Comparison of ENCODE assay signal across 10 cellular contexts in genomic region chr17:80253631-80254395, GRCh38. TPM values are rescaled to one million over a fixed set of nuclear protein-coding genes. Genes with fewer than 3 reads are reported as not detected.
A peak's percentile ranks its signal among the peaks of the same experiment; 100 is the strongest.
DNase-seq lines count a peak whose midpoint lies in the region; ATAC-seq, FAIRE-seq and TF ChIP-seq lines count a peak whose summit lies in the region.
"Had no signal": no experiment of that assay in that cellular context is flagged by ENCODE, and none has a peak within 500 bp of the region (broad histone marks: within the 10 kb centered on the region; RNA-seq: fewer than 3 reads in every experiment).

No MANE protein-coding gene starts in this region.

- POLR2A ChIA-PET in activated B cell treated with CpG ODN at 0.5 μM for 24 hours (lab: Charles Lee), result interaction anchor here (1.0 kb wide), 1 partner anchor 108 kb away, joined by 3 read pairs; no protein-coding TSS in a partner anchor

- DNase-seq in T-helper 2 cell treated with Interferon-gamma antibody and Interleukin-4, amounts not matched to agents 5 μg/mL and 100 μg/mL, for 36 hours (ENCODE audit: low spot score), result no peak
- DNase-seq in T-helper 2 cell, result no peak
- DNase-seq in activated B cell treated with CpG ODN at 0.5 μM for 24 hours, result no peak
- no peak for DNase-seq in kidney
- DNase-seq in NCI-H2196 treated with DMSO at 0.1 percent for 48 hours (lab: John Stamatoyannopoulos, UW; ENCODE audit: unreplicated experiment), result no peak
- no peak for DNase-seq in ureter (ENCODE audit: low spot score)

- H3K9ac ChIP-seq in kidney (ENCODE audit: low read length in 2 of 2), result peak overlapping the region in 1 of 2 donors; percentile 36

- no peak for FAIRE-seq in kidney (lab: Jason Lieb, UNC)
- FAIRE-seq: A204.1, small intestine had no signal

- H3K9me3 Mint-ChIP-seq in T-helper 2 cell treated with Interferon-gamma antibody and Interleukin-4, amounts not matched to agents 5 μg/mL and 100 μg/mL, for 36 hours, result no peaks in the 10 kb centered on the region
- no peaks in the 10 kb centered on the region for H3K9me3 Mint-ChIP-seq in activated B cell treated with CpG ODN at 0.5 μM for 24 hours
- H3K9me3 Mint-ChIP-seq in stimulated activated memory B cell treated with anti-CD40 and anti-IgM and Interleukin-4, amounts not matched to agents 10 μg/mL and 1 μg/mL and 100 μg/mL, for 72 hours, result no peaks in the 10 kb centered on the region

- peaks cover 0 to 3% of the 10 kb centered on the region in 2 donors for H3K36me3 ChIP-seq in kidney (ENCODE audit: control insufficient read depth in 1 of 2, insufficient read depth in 2 of 2, low read length in 2 of 2)

- CTCF ChIA-PET in activated B cell treated with CpG ODN at 0.5 μM for 24 hours (lab: Charles Lee), result interaction anchor here (0.7 to 4.0 kb wide), 3 partner anchors 34 to 67 kb away, joined by 3 to 37 read pairs (median 3); no protein-coding TSS in a partner anchor

- no peaks in the 10 kb centered on the region for H3K9me3 ChIP-seq in kidney (ENCODE audit: control insufficient read depth in 1 of 2, low read length in 2 of 2)

- peak overlapping the region; percentile 90 for H3K27ac Mint-ChIP-seq in T-helper 2 cell treated with Interferon-gamma antibody and Interleukin-4, amounts not matched to agents 5 μg/mL and 100 μg/mL, for 36 hours
- H3K27ac Mint-ChIP-seq in activated B cell treated with CpG ODN at 0.5 μM for 24 hours, result peak overlapping the region; percentile 67
- H3K27ac Mint-ChIP-seq in stimulated activated memory B cell treated with anti-CD40 and anti-IgM and Interleukin-4, amounts not matched to agents 10 μg/mL and 1 μg/mL and 100 μg/mL, for 72 hours, result peak overlapping the region; percentile 80

- peaks cover 52% of the 10 kb centered on the region for H3K4me1 Mint-ChIP-seq in T-helper 2 cell treated with Interferon-gamma antibody and Interleukin-4, amounts not matched to agents 5 μg/mL and 100 μg/mL, for 36 hours (ENCODE audit: low read depth)
- H3K4me1 Mint-ChIP-seq in activated B cell treated with CpG ODN at 0.5 μM for 24 hours, result peaks cover 32% of the 10 kb centered on the region
- H3K4me1 Mint-ChIP-seq in stimulated activated memory B cell treated with anti-CD40 and anti-IgM and Interleukin-4, amounts not matched to agents 10 μg/mL and 1 μg/mL and 100 μg/mL, for 72 hours, result peaks cover 31% of the 10 kb centered on the region

- TF ChIP-seq CTCF in activated B cell treated with CpG ODN at 0.5 μM for 24 hours (IDR thresholded peaks at IDR 0.05) (no peak), kidney (IDR thresholded peaks at IDR 0.05; ENCODE audit: borderline replicate concordance, extremely low read depth, insufficient read depth) (no peak)

- no peaks in the 10 kb centered on the region for H3K27me3 Mint-ChIP-seq in T-helper 2 cell treated with Interferon-gamma antibody and Interleukin-4, amounts not matched to agents 5 μg/mL and 100 μg/mL, for 36 hours (ENCODE audit: low read depth)
- H3K27me3 Mint-ChIP-seq in activated B cell treated with CpG ODN at 0.5 μM for 24 hours, result no peaks in the 10 kb centered on the region
- no peaks in the 10 kb centered on the region for H3K27me3 Mint-ChIP-seq in stimulated activated memory B cell treated with anti-CD40 and anti-IgM and Interleukin-4, amounts not matched to agents 10 μg/mL and 1 μg/mL and 100 μg/mL, for 72 hours

- intact Hi-C loops in activated B cell treated with CpG ODN at 0.5 μM for 24 hours (cut with micrococcal nuclease), result loop anchor here (1.0 to 10.0 kb wide), 4 partner anchors 9 to 249 kb away; no protein-coding TSS in a partner anchor
- intact Hi-C loops in kidney (cut with DNase I), result no loop called here

- no peak for ATAC-seq in activated B cell treated with CpG ODN at 0.5 μM for 24 hours (ENCODE audit: low read depth)
- no peak for ATAC-seq in stimulated activated memory B cell treated with anti-CD40 and anti-IgM and Interleukin-4, amounts not matched to agents 10 μg/mL and 1 μg/mL and 100 μg/mL, for 72 hours
- ATAC-seq in GM18867 (IDR thresholded peaks at IDR 0.05; ENCODE audit: unreplicated experiment), result no peak

- H3K4me3 Mint-ChIP-seq in T-helper 2 cell treated with Interferon-gamma antibody and Interleukin-4, amounts not matched to agents 5 μg/mL and 100 μg/mL, for 36 hours, result peak overlapping the region; percentile 61
- H3K4me3 Mint-ChIP-seq in activated B cell treated with CpG ODN at 0.5 μM for 24 hours, result no peak overlapping the region
- H3K4me3 Mint-ChIP-seq in stimulated activated memory B cell treated with anti-CD40 and anti-IgM and Interleukin-4, amounts not matched to agents 10 μg/mL and 1 μg/mL and 100 μg/mL, for 72 hours, result no peak overlapping the region

- H3K27ac ChIP-seq in kidney (ENCODE audit: low read depth in 2 of 2, low read length in 2 of 2), result peak overlapping the region; percentile 86 to 88

- no peak overlapping the region for H3K4me3 ChIP-seq in kidney (ENCODE audit: low read length in 2 of 2)

- peaks cover 10 to 21% of the 10 kb centered on the region in 2 donors for H3K4me1 ChIP-seq in kidney (ENCODE audit: control insufficient read depth in 1 of 2, insufficient read depth in 1 of 2, low read depth in 1 of 2, low read length in 2 of 2)

- H3K36me3 Mint-ChIP-seq in T-helper 2 cell treated with Interferon-gamma antibody and Interleukin-4, amounts not matched to agents 5 μg/mL and 100 μg/mL, for 36 hours (ENCODE audit: low read depth), result peaks cover 2% of the 10 kb centered on the region
- no peaks in the 10 kb centered on the region for H3K36me3 Mint-ChIP-seq in activated B cell treated with CpG ODN at 0.5 μM for 24 hours (ENCODE audit: low read depth)
- no peaks in the 10 kb centered on the region for H3K36me3 Mint-ChIP-seq in stimulated activated memory B cell treated with anti-CD40 and anti-IgM and Interleukin-4, amounts not matched to agents 10 μg/mL and 1 μg/mL and 100 μg/mL, for 72 hours

RNA-seq across cellular contexts. Expression of gene RNF213, which starts 6.8 kb away (rescaled TPM):
- total RNA-seq in activated B cell treated with CpG ODN at 0.5 μM for 24 hours (203 and 228 TPM in 2 replicates), kidney (276 TPM), ureter (221 TPM)
- 43.4 TPM for polyA plus RNA-seq in kidney (ENCODE audit: insufficient read depth, low read depth, low replicate concordance)

RNA-seq across cellular contexts. Expression of gene SLC26A11, which starts 33.6 kb away (rescaled TPM):
- total RNA-seq in activated B cell treated with CpG ODN at 0.5 μM for 24 hours, result 7.5 and 8.4 TPM in 2 replicates
- 24.5 TPM for total RNA-seq in kidney
- 11.3 TPM for polyA plus RNA-seq in kidney (ENCODE audit: insufficient read depth, low read depth, low replicate concordance)
- total RNA-seq in ureter, result 25.5 TPM

RNA-seq across cellular contexts. Expression of gene SGSH, which starts 33.7 kb away (rescaled TPM):
- total RNA-seq in activated B cell treated with CpG ODN at 0.5 μM for 24 hours (38.8 and 41.3 TPM in 2 replicates), kidney (63.2 TPM), ureter (64.1 TPM)
- 25.9 TPM for polyA plus RNA-seq in kidney (ENCODE audit: insufficient read depth, low read depth, low replicate concordance)
